34 cellular contexts compared by ENCODE assay signal in genomic region chr17:72651988-72652387, GRCh38.
"Had no signal": no experiment of that assay in that cellular context is flagged by ENCODE, and none has a peak within 500 bp of the region (broad histone marks: within the 10 kb centered on the region; RNA-seq: fewer than 3 reads in every experiment).

No MANE protein-coding gene starts in this region.

- DNase-seq: activated B cell treated with CpG ODN at 0.5 μM for 24 hours; activated CD4-positive, alpha-beta memory T cell treated with anti-CD3 and anti-CD28 coated beads for 36 hours; activated CD4-positive, alpha-beta T cell treated with anti-CD3 and anti-CD28 coated beads for 48 hours; activated CD8-positive, alpha-beta memory T cell treated with anti-CD3 and anti-CD28 coated beads, Interleukin-2, amount 10 ng/mL, durations not matched to agents 7 days and 5 days; activated CD8-positive, alpha-beta memory T cell treated with anti-CD3 and anti-CD28 coated beads, Interleukin-2, amount 50 U/mL, for 4 hours; activated CD8-positive, alpha-beta T cell treated with anti-CD3 and anti-CD28 coated beads, Interleukin-2, amount 10 ng/mL, durations not matched to agents 7 days and 5 days; activated effector memory CD4-positive, alpha-beta T cell treated with anti-CD3 and anti-CD28 coated beads, Interleukin-2, amount 50 U/mL, for 16 hours; activated naive CD4-positive, alpha-beta T cell; activated naive CD4-positive, alpha-beta T cell treated with anti-CD3 and anti-CD28 coated beads, Interleukin-2, amount 10 ng/mL, durations not matched to agents 7 days and 5 days; activated naive CD8-positive, alpha-beta T cell treated with anti-CD3 and anti-CD28 coated beads, Interleukin-2, amount 50 U/mL, for 24 hours; activated T-cell treated with anti-CD3 and anti-CD28 coated beads, Interleukin-2, amount 50 U/mL, for 1 hour; activated T-cell treated with anti-CD3 and anti-CD28 coated beads, Interleukin-2, amount 50 U/mL, for 48 hours; adrenal gland; amygdala; aorta; body of pancreas; cortex of kidney; dermis blood vessel endothelial cell; effector CD4-positive, alpha-beta T cell; effector memory CD8-positive, alpha-beta T cell; esophagus squamous epithelium; foreskin melanocyte; head of caudate nucleus; T-helper 1 cell; T-helper 17 cell; T1000; WERI-Rb-1 had no signal

- ATAC-seq: activated CD4-positive, CD25-positive, alpha-beta regulatory T cell treated with anti-CD3 and anti-CD28 coated beads, Interleukin-2, amount 50 U/mL, for 24 hours; activated CD8-positive, alpha-beta memory T cell treated with anti-CD3 and anti-CD28 coated beads, Interleukin-2, amount 10 ng/mL, durations not matched to agents 7 days and 5 days; activated CD8-positive, alpha-beta T cell treated with anti-CD3 and anti-CD28 coated beads, Interleukin-2, amount 10 ng/mL, durations not matched to agents 7 days and 5 days; activated naive CD8-positive, alpha-beta T cell treated with anti-CD3 and anti-CD28 coated beads, Interleukin-2, amount 50 U/mL, for 24 hours; body of pancreas; effector memory CD8-positive, alpha-beta T cell; gastroesophageal sphincter; T-helper 17 cell had no signal

- H3K27ac Mint-ChIP-seq: activated B cell treated with CpG ODN at 0.5 μM for 24 hours; activated CD4-positive, alpha-beta memory T cell treated with anti-CD3 and anti-CD28 coated beads for 36 hours; activated CD8-positive, alpha-beta memory T cell treated with anti-CD3 and anti-CD28 coated beads, Interleukin-2, amount 10 ng/mL, durations not matched to agents 7 days and 5 days; activated CD8-positive, alpha-beta T cell treated with anti-CD3 and anti-CD28 coated beads, Interleukin-2, amount 10 ng/mL, durations not matched to agents 7 days and 5 days; activated naive CD4-positive, alpha-beta T cell treated with anti-CD3 and anti-CD28 coated beads, Interleukin-2, amount 10 ng/mL, durations not matched to agents 7 days and 5 days; activated naive CD8-positive, alpha-beta T cell; activated naive CD8-positive, alpha-beta T cell treated with anti-CD3 and anti-CD28 coated beads, Interleukin-2, amount 50 U/mL, for 24 hours; activated T-helper 1 cell treated with anti-CD3 and anti-CD28 coated beads, Interleukin-12 subunit alpha, Interleukin-12 subunit beta, Interleukin-2, Interleukin-4 antibody, amounts not matched to agents 30 ng/mL and 10 ng/mL and 1 ng/mL, durations not matched to agents 14 hours and 24 hours and 36 hours; activated T-helper 2 cell treated with anti-CD3 and anti-CD28 coated beads, Interferon-gamma antibody, Interleukin-2, Interleukin-4, amounts not matched to agents 10 μg/mL and 5 μg/mL and 100 μg/mL, durations not matched to agents 14 hours and 24 hours and 36 hours; T-helper 17 cell; T-helper 2 cell treated with Interferon-gamma antibody and Interleukin-4, amounts not matched to agents 5 μg/mL and 100 μg/mL, for 36 hours had no signal

- H3K27me3 ChIP-seq: adrenal gland, body of pancreas, esophagus squamous epithelium, gastroesophageal sphincter had no signal

- H3K9me3 ChIP-seq: adrenal gland, body of pancreas, esophagus squamous epithelium, gastroesophageal sphincter had no signal

- H3K4me3 ChIP-seq: adrenal gland, body of pancreas, esophagus squamous epithelium, gastroesophageal sphincter had no signal

- H3K4me1 Mint-ChIP-seq: activated B cell treated with CpG ODN at 0.5 μM for 24 hours; activated CD8-positive, alpha-beta memory T cell treated with anti-CD3 and anti-CD28 coated beads, Interleukin-2, amount 10 ng/mL, durations not matched to agents 7 days and 5 days; activated naive CD4-positive, alpha-beta T cell treated with anti-CD3 and anti-CD28 coated beads, Interleukin-2, amount 10 ng/mL, durations not matched to agents 7 days and 5 days; activated naive CD8-positive, alpha-beta T cell treated with anti-CD3 and anti-CD28 coated beads, Interleukin-2, amount 50 U/mL, for 24 hours had no signal

- H3K27me3 Mint-ChIP-seq: activated B cell treated with CpG ODN at 0.5 μM for 24 hours; activated CD4-positive, alpha-beta memory T cell treated with anti-CD3 and anti-CD28 coated beads for 36 hours; activated CD8-positive, alpha-beta memory T cell treated with anti-CD3 and anti-CD28 coated beads, Interleukin-2, amount 10 ng/mL, durations not matched to agents 7 days and 5 days; activated naive CD4-positive, alpha-beta T cell treated with anti-CD3 and anti-CD28 coated beads, Interleukin-2, amount 10 ng/mL, durations not matched to agents 7 days and 5 days; activated naive CD8-positive, alpha-beta T cell; activated naive CD8-positive, alpha-beta T cell treated with anti-CD3 and anti-CD28 coated beads, Interleukin-2, amount 50 U/mL, for 24 hours; effector memory CD8-positive, alpha-beta T cell; T-helper 17 cell had no signal

- FAIRE-seq: colon had no signal

- H3K27ac ChIP-seq: adrenal gland, body of pancreas, esophagus squamous epithelium, gastroesophageal sphincter, WERI-Rb-1 had no signal

- H3K36me3 ChIP-seq: adrenal gland had no signal

- H3K4me3 Mint-ChIP-seq: activated B cell treated with CpG ODN at 0.5 μM for 24 hours; activated CD4-positive, alpha-beta memory T cell treated with anti-CD3 and anti-CD28 coated beads for 36 hours; activated CD8-positive, alpha-beta memory T cell treated with anti-CD3 and anti-CD28 coated beads, Interleukin-2, amount 10 ng/mL, durations not matched to agents 7 days and 5 days; activated CD8-positive, alpha-beta T cell treated with anti-CD3 and anti-CD28 coated beads, Interleukin-2, amount 10 ng/mL, durations not matched to agents 7 days and 5 days; activated naive CD4-positive, alpha-beta T cell treated with anti-CD3 and anti-CD28 coated beads, Interleukin-2, amount 10 ng/mL, durations not matched to agents 7 days and 5 days; activated naive CD8-positive, alpha-beta T cell; activated naive CD8-positive, alpha-beta T cell treated with anti-CD3 and anti-CD28 coated beads, Interleukin-2, amount 50 U/mL, for 24 hours; activated T-helper 1 cell treated with anti-CD3 and anti-CD28 coated beads, Interleukin-12 subunit alpha, Interleukin-12 subunit beta, Interleukin-2, Interleukin-4 antibody, amounts not matched to agents 30 ng/mL and 10 ng/mL and 1 ng/mL, durations not matched to agents 14 hours and 24 hours and 36 hours; effector memory CD8-positive, alpha-beta T cell; T-helper 17 cell; T-helper 2 cell treated with Interferon-gamma antibody and Interleukin-4, amounts not matched to agents 5 μg/mL and 100 μg/mL, for 36 hours had no signal

- H3K36me3 Mint-ChIP-seq: activated CD4-positive, alpha-beta memory T cell treated with anti-CD3 and anti-CD28 coated beads for 36 hours; activated CD8-positive, alpha-beta memory T cell treated with anti-CD3 and anti-CD28 coated beads, Interleukin-2, amount 10 ng/mL, durations not matched to agents 7 days and 5 days; activated naive CD4-positive, alpha-beta T cell treated with anti-CD3 and anti-CD28 coated beads, Interleukin-2, amount 10 ng/mL, durations not matched to agents 7 days and 5 days had no signal

- H3K9me3 Mint-ChIP-seq: activated B cell treated with CpG ODN at 0.5 μM for 24 hours; activated CD4-positive, alpha-beta memory T cell treated with anti-CD3 and anti-CD28 coated beads for 36 hours; activated naive CD4-positive, alpha-beta T cell treated with anti-CD3 and anti-CD28 coated beads, Interleukin-2, amount 10 ng/mL, durations not matched to agents 7 days and 5 days; activated naive CD8-positive, alpha-beta T cell treated with anti-CD3 and anti-CD28 coated beads, Interleukin-2, amount 50 U/mL, for 24 hours; activated T-helper 1 cell treated with anti-CD3 and anti-CD28 coated beads, Interleukin-12 subunit alpha, Interleukin-12 subunit beta, Interleukin-2, Interleukin-4 antibody, amounts not matched to agents 30 ng/mL and 10 ng/mL and 1 ng/mL, durations not matched to agents 14 hours and 24 hours and 36 hours; activated T-helper 2 cell treated with anti-CD3 and anti-CD28 coated beads, Interferon-gamma antibody, Interleukin-2, Interleukin-4, amounts not matched to agents 10 μg/mL and 5 μg/mL and 100 μg/mL, durations not matched to agents 14 hours and 24 hours and 36 hours; effector memory CD8-positive, alpha-beta T cell; T-helper 2 cell treated with Interferon-gamma antibody and Interleukin-4, amounts not matched to agents 5 μg/mL and 100 μg/mL, for 36 hours had no signal

- H3K4me1 ChIP-seq: adrenal gland, body of pancreas, esophagus squamous epithelium, gastroesophageal sphincter had no signal
